Comparison of ENCODE assay signal across 1 cellular context in the genomic region with DNA sequence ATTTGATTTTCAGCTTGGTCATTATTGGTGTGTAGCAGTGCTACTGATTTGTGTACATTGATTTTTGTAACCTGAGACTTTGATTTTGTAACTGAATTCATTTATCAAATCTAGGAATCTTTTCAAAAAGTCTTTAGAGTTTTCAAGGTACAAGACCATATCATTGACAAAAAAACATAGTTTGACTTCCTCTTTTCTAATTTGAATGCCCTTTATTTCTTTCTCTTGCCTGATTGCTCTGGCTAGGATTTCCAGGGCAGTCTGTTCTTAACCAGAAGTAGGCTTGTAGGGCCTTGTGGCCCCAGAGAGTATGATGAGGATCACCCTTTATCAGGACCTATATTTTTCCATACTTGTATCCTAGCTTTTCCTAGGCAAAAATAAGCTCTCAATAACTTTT.
TF ChIP-seq lines count a peak whose summit lies in the region.

No MANE protein-coding gene starts in this region.

TF ChIP-seq in GM12878, 131 proteins besides CTCF, POLR2A, EP300 and RAD21 (continued from another document):
- TF ChIP-seq, protein P1, sequence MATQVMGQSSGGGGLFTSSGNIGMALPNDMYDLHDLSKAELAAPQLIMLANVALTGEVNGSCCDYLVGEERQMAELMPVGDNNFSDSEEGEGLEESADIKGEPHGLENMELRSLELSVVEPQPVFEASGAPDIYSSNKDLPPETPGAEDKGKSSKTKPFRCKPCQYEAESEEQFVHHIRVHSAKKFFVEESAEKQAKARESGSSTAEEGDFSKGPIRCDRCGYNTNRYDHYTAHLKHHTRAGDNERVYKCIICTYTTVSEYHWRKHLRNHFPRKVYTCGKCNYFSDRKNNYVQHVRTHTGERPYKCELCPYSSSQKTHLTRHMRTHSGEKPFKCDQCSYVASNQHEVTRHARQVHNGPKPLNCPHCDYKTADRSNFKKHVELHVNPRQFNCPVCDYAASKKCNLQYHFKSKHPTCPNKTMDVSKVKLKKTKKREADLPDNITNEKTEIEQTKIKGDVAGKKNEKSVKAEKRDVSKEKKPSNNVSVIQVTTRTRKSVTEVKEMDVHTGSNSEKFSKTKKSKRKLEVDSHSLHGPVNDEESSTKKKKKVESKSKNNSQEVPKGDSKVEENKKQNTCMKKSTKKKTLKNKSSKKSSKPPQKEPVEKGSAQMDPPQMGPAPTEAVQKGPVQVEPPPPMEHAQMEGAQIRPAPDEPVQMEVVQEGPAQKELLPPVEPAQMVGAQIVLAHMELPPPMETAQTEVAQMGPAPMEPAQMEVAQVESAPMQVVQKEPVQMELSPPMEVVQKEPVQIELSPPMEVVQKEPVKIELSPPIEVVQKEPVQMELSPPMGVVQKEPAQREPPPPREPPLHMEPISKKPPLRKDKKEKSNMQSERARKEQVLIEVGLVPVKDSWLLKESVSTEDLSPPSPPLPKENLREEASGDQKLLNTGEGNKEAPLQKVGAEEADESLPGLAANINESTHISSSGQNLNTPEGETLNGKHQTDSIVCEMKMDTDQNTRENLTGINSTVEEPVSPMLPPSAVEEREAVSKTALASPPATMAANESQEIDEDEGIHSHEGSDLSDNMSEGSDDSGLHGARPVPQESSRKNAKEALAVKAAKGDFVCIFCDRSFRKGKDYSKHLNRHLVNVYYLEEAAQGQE (IDR thresholded peaks at IDR 0.05; ENCODE audit: low read depth, low read length) = no peak
